ENCODE assay signal across 16 cellular contexts in the genomic region with DNA sequence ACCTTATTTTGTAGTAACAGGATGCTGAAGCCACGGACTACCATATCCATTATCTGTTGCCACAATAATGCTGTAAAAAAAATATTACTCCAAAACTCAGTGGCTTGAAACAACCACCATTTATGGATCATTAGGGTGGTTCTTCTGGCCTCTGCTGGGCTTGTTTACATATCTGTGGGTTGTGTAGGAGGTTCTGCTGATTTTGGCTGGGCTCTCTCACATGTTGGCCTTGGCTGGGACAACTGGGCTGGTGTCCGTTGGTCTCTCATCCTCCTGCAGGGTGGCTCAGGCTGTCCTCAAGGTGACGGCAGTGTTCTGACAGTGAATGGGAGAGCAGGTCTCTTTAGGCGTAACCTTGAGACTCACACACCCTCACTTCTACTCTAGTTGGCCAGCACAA.
DNase-seq lines count a peak whose midpoint lies in the region; ATAC-seq, FAIRE-seq and TF ChIP-seq lines count a peak whose summit lies in the region.
"Had no signal": no experiment of that assay in that cellular context is flagged by ENCODE, and none has a peak within 500 bp of the region (broad histone marks: within the 10 kb centered on the region; RNA-seq: fewer than 3 reads in every experiment).

No MANE protein-coding gene starts in this region.

- no peak for ATAC-seq in left colon
- ATAC-seq: A549 had no signal

- intact Hi-C loops in left colon (cut with DNase I, micrococcal nuclease): no loop called here

- peak; percentile 13 for DNase-seq in COLO668 (lab: John Stamatoyannopoulos, UW; ENCODE audit: unreplicated experiment)
- DNase-seq in M059J (ENCODE audit: low read depth): peak; percentile 3
- peak; percentile 12 for DNase-seq in SW480 (ENCODE audit: low spot score)
- DNase-seq in NCI-H2227 (lab: John Stamatoyannopoulos, UW; ENCODE audit: unreplicated experiment): no peak
- no peak for DNase-seq in GM19239 (ENCODE audit: insufficient read length, low spot score)
- DNase-seq in NCI-H226: no peak
- DNase-seq in left colon: no peak
- DNase-seq: BE2C; CD8-positive, alpha-beta memory T cell; GOT3; HCEC 1CT had no signal

- no peak for TF ChIP-seq CTCF in C4-2B (conservative IDR thresholded peaks at IDR 0.05)

- H3K27ac ChIP-seq in C4-2B: peak overlapping the region; percentile 19; the same call in 1 of the 2 replicates
- H3K27ac ChIP-seq: A549 had no signal

- FAIRE-seq in GM19239 (lab: Jason Lieb, UNC): no peak
- FAIRE-seq: A549, G401.6, GM12891, HTR-8/SVneo had no signal

Comparison
In these comparisons a context has a peak if more than half of its experiments do, and no peak if none do; other contexts are left out.
1. DNase-seq: peak in COLO668 (single experiment), M059J (single experiment) and SW480 (single experiment); none in NCI-H2227 (single experiment), GM19239 (single experiment), NCI-H226 (single experiment) and left colon (0 of 2).